Comparison of ENCODE assay signal across 8 cellular contexts in genomic region chr12:55930771-55931316, GRCh38. TPM values are rescaled to one million over a fixed set of nuclear protein-coding genes. Genes with fewer than 3 reads are reported as not detected.
A peak's percentile ranks its signal among the peaks of the same experiment; 100 is the strongest.
DNase-seq lines count a peak whose midpoint lies in the region; ATAC-seq and TF ChIP-seq lines count a peak whose summit lies in the region.

DGKA (plus strand) TSS chr12:55931162; CDS start chr12:55936504, 5,342 bp downstream.

- no peaks in the 10 kb centered on the region for H4K20me1 ChIP-seq in H9 (ENCODE audit: control insufficient read depth, insufficient read depth, insufficient read length)

- no peak within 1 kb of the TSS for H4K8ac ChIP-seq in H9 (replicated peaks; ENCODE audit: insufficient read length, low read depth, low read length)

- H2AK5ac ChIP-seq in H9 (ENCODE audit: insufficient read length, low read length) = no peak within 1 kb of the TSS

- H3K27ac Mint-ChIP-seq in CD8-positive, alpha-beta memory T cell = peak within 1 kb of the TSS; percentile 95 to 99 (median 98)
- peak within 1 kb of the TSS; percentile 41 to 89 (median 89); a peak in 6 of 7 replicates for H3K27ac Mint-ChIP-seq in H9
- peak within 1 kb of the TSS; percentile 99 for H3K27ac Mint-ChIP-seq in activated CD8-positive, alpha-beta T cell treated with anti-CD3 and anti-CD28 coated beads, Interleukin-2, amount 10 ng/mL, durations not matched to agents 7 days and 5 days
- peak within 1 kb of the TSS; percentile 95 to 98 for H3K27ac Mint-ChIP-seq in effector memory CD8-positive, alpha-beta T cell

- H2BK120ac ChIP-seq in H9 (ENCODE audit: low read depth, low read length, poor library complexity, severe bottlenecking) = no peak within 1 kb of the TSS

- peak within 1 kb of the TSS; percentile 94 to 100 (median 98) for H3K4me3 Mint-ChIP-seq in CD8-positive, alpha-beta memory T cell
- peak within 1 kb of the TSS; percentile 82 for H3K4me3 Mint-ChIP-seq in H9
- peak within 1 kb of the TSS; percentile 95 for H3K4me3 Mint-ChIP-seq in activated CD8-positive, alpha-beta T cell treated with anti-CD3 and anti-CD28 coated beads, Interleukin-2, amount 10 ng/mL, durations not matched to agents 7 days and 5 days
- peak within 1 kb of the TSS; percentile 96 to 99 for H3K4me3 Mint-ChIP-seq in effector memory CD8-positive, alpha-beta T cell

- H3K36me3 Mint-ChIP-seq in CD8-positive, alpha-beta memory T cell = peaks cover 0 to 59% (median 10%) of the 10 kb centered on the region in 3 donors
- peaks cover 0 to 3% (median under 1%) of the 10 kb centered on the region in 3 experiments; a peak in 2 of 7 replicates for H3K36me3 Mint-ChIP-seq in H9 (ENCODE audit: insufficient read depth in 1 of 3, low read depth in 3 of 3)
- H3K36me3 Mint-ChIP-seq in activated CD8-positive, alpha-beta T cell treated with anti-CD3 and anti-CD28 coated beads, Interleukin-2, amount 10 ng/mL, durations not matched to agents 7 days and 5 days (ENCODE audit: low read depth) = peaks cover 66% of the 10 kb centered on the region
- H3K36me3 Mint-ChIP-seq in effector memory CD8-positive, alpha-beta T cell (ENCODE audit: insufficient read depth) = peaks cover 44% of the 10 kb centered on the region

- H3K27me3 ChIP-seq in CD8-positive, alpha-beta memory T cell (ENCODE audit: insufficient read depth, low read length, poor library complexity, severe bottlenecking) = no peaks in the 10 kb centered on the region
- H3K27me3 ChIP-seq in H9 (ENCODE audit: insufficient read depth, low read length) = peaks cover 4% of the 10 kb centered on the region; the same call in 1 of the 2 replicates
- H3K27me3 ChIP-seq in mononuclear cell (ENCODE audit: insufficient read depth, low read length) = no peaks in the 10 kb centered on the region

- peaks cover 0 to 2% (median 0%) of the 10 kb centered on the region in 5 donors for H3K9me3 Mint-ChIP-seq in CD8-positive, alpha-beta memory T cell
- no peaks in the 10 kb centered on the region; a peak in 1 of 5 replicates for H3K9me3 Mint-ChIP-seq in H9
- H3K9me3 Mint-ChIP-seq in activated CD8-positive, alpha-beta T cell treated with anti-CD3 and anti-CD28 coated beads, Interleukin-2, amount 10 ng/mL, durations not matched to agents 7 days and 5 days (ENCODE audit: insufficient read depth) = no peaks in the 10 kb centered on the region
- H3K9me3 Mint-ChIP-seq in effector memory CD8-positive, alpha-beta T cell = no peaks in the 10 kb centered on the region

- no peak within 1 kb of the TSS for H3K23ac ChIP-seq in H9 (ENCODE audit: insufficient read length, low read depth, low read length)

- peaks cover 6% of the 10 kb centered on the region for H3K36me3 ChIP-seq in CD8-positive, alpha-beta memory T cell (ENCODE audit: insufficient read depth, low read length)

- DNase-seq in CD8-positive, alpha-beta memory T cell = peak; percentile 44 to 78 (median 56)
- peak; percentile 69 for DNase-seq in H9
- DNase-seq in NCI-H82 (lab: John Stamatoyannopoulos, UW) = peak; percentile 70
- DNase-seq in activated CD8-positive, alpha-beta T cell treated with anti-CD3 and anti-CD28 coated beads, Interleukin-2, amount 10 ng/mL, durations not matched to agents 7 days and 5 days = peak; percentile 92
- DNase-seq in effector memory CD8-positive, alpha-beta T cell = peak; percentile 41 to 56 (median 45)
- DNase-seq in stimulated activated CD8-positive, alpha-beta memory T cell treated with anti-CD3 and anti-CD28 coated beads, Interleukin-2, amount 100 ng/mL, for 48 hours (ENCODE audit: low read depth in 2 of 2) = peak; percentile 70 to 71

- H3K23me2 ChIP-seq in H9 (ENCODE audit: insufficient read length, low read depth, low read length, poor library complexity, severe bottlenecking) = peaks cover 21% of the 10 kb centered on the region

- no peaks in the 10 kb centered on the region for H3K79me1 ChIP-seq in H9 (ENCODE audit: insufficient read depth, low read depth, low read length, poor library complexity, severe bottlenecking)

- H3K4me1 ChIP-seq in CD8-positive, alpha-beta memory T cell (ENCODE audit: insufficient read depth, low read length) = peaks cover 60% of the 10 kb centered on the region
- H3K4me1 ChIP-seq in H9 (ENCODE audit: insufficient read depth, low read length) = peaks cover 6% of the 10 kb centered on the region; the same call in 1 of the 2 replicates
- H3K4me1 ChIP-seq in mononuclear cell (ENCODE audit: insufficient read depth, low read length) = peaks cover 77% of the 10 kb centered on the region

- no peak within 1 kb of the TSS for H4K91ac ChIP-seq in H9 (ENCODE audit: insufficient read length, low read depth, low read length)

- H2BK15ac ChIP-seq in H9 (ENCODE audit: low read depth, low read length) = no peak within 1 kb of the TSS

- H3K79me2 ChIP-seq in H9 (ENCODE audit: insufficient read depth, low read length) = peaks cover 6% of the 10 kb centered on the region; the same call in 1 of the 2 replicates

- POLR2A ChIA-PET in CD8-positive, alpha-beta memory T cell (lab: Charles Lee) = interaction anchor here (0.5 to 3.1 kb wide), 12 partner anchors 9 to 288 kb away, joined by 3 to 25 read pairs (median 3); partner anchors contain the start of genes DNAJC14, ORMDL2, PA2G4 and RAB5B
- POLR2A ChIA-PET in activated CD8-positive, alpha-beta T cell treated with anti-CD3 and anti-CD28 coated beads, Interleukin-2, amount 10 ng/mL, durations not matched to agents 7 days and 5 days (lab: Charles Lee) = interaction anchor here (0.6 to 8.9 kb wide), 16 partner anchors 10 to 754 kb away, joined by 3 to 139 read pairs (median 4); partner anchors contain the start of genes DNAJC14, ORMDL2, RAB5B and RDH5

- H3K9me3 ChIP-seq in CD8-positive, alpha-beta memory T cell (ENCODE audit: low read length) = no peaks in the 10 kb centered on the region
- H3K9me3 ChIP-seq in H9 (ENCODE audit: control insufficient read depth, low read depth, low read length) (no peaks in the 10 kb centered on the region), mononuclear cell (ENCODE audit: low read depth, low read length) (no peaks in the 10 kb centered on the region)

- ATAC-seq in activated CD8-positive, alpha-beta T cell treated with anti-CD3 and anti-CD28 coated beads, Interleukin-2, amount 10 ng/mL, durations not matched to agents 7 days and 5 days = peak; percentile 41
- ATAC-seq in effector memory CD8-positive, alpha-beta T cell (replicated peaks) = peak; percentile 20
- no peak for ATAC-seq in HG02798 (IDR thresholded peaks at IDR 0.05; ENCODE audit: poor library complexity, unreplicated experiment)

- no peak within 1 kb of the TSS for H2BK12ac ChIP-seq in H9 (ENCODE audit: insufficient read length, low read depth, low read length)

- WGBS in H9 (ENCODE audit: extremely low coverage, insufficient read length, low lambda C conversion rate) = no CpG with 5 or more reads among the region's 3 CpGs

- CTCF ChIA-PET in CD8-positive, alpha-beta memory T cell (lab: Charles Lee) = interaction anchor here (0.9 to 8.7 kb wide), 7 partner anchors 7 to 189 kb away, joined by 3 to 96 read pairs (median 5); partner anchors contain the start of genes DNAJC14, ORMDL2, RAB5B and SARNP
- CTCF ChIA-PET in activated CD8-positive, alpha-beta T cell treated with anti-CD3 and anti-CD28 coated beads, Interleukin-2, amount 10 ng/mL, durations not matched to agents 7 days and 5 days (lab: Charles Lee) = interaction anchor here (0.9 to 2.8 kb wide), 14 partner anchors 9 to 193 kb away, joined by 3 to 18 read pairs (median 4); partner anchors contain the start of genes DNAJC14, ORMDL2, RAB5B and SARNP

- no peak within 1 kb of the TSS for H3T11ph ChIP-seq in H9 (ENCODE audit: low read length)

- peak within 1 kb of the TSS; percentile 88 for H3K4me2 ChIP-seq in H9 (ENCODE audit: insufficient read depth, insufficient read length, low read length)

- no peak within 1 kb of the TSS for H3K14ac ChIP-seq in H9 (ENCODE audit: insufficient read depth, low read length)

- peaks cover 0 to 8% of the 10 kb centered on the region in 2 donors for H3K27me3 Mint-ChIP-seq in CD8-positive, alpha-beta memory T cell
- peaks cover 32% of the 10 kb centered on the region for H3K27me3 Mint-ChIP-seq in H9 (ENCODE audit: low read depth)
- H3K27me3 Mint-ChIP-seq in activated CD8-positive, alpha-beta T cell treated with anti-CD3 and anti-CD28 coated beads, Interleukin-2, amount 10 ng/mL, durations not matched to agents 7 days and 5 days (ENCODE audit: low read depth) = no peaks in the 10 kb centered on the region
- H3K27me3 Mint-ChIP-seq in effector memory CD8-positive, alpha-beta T cell = no peaks in the 10 kb centered on the region

- H3K56ac ChIP-seq in H9 (ENCODE audit: insufficient read length, low read depth, low read length) = no peak within 1 kb of the TSS

- no peak within 1 kb of the TSS for H4K5ac ChIP-seq in H9 (ENCODE audit: insufficient read length, low read depth, low read length)

- H2BK20ac ChIP-seq in H9 (ENCODE audit: low read depth, low read length, poor library complexity, severe bottlenecking) = no peak within 1 kb of the TSS

- peak within 1 kb of the TSS; percentile 57 for H3K9ac ChIP-seq in H9 (ENCODE audit: extremely low read depth, insufficient read length, low read length)

- H3K4me3 ChIP-seq in CD8-positive, alpha-beta memory T cell (ENCODE audit: low read length) = peak within 1 kb of the TSS; percentile 98
- H3K4me3 ChIP-seq in mononuclear cell (ENCODE audit: low read length) = peak within 1 kb of the TSS; percentile 81

- H2AFZ ChIP-seq in H9 (ENCODE audit: low read length) = no peak within 1 kb of the TSS

- H3K27ac ChIP-seq in CD8-positive, alpha-beta memory T cell (ENCODE audit: low read depth, low read length) = peak within 1 kb of the TSS; percentile 79
- H3K27ac ChIP-seq in H9 (ENCODE audit: insufficient read length, low read depth, low read length) = no peak within 1 kb of the TSS

- TF ChIP-seq CTCF in H9 (conservative IDR thresholded peaks at IDR 0.05) = peak; percentile 73

- H3K4me1 Mint-ChIP-seq in CD8-positive, alpha-beta memory T cell = peaks cover 68 to 70% (median 68%) of the 10 kb centered on the region in 3 donors
- H3K4me1 Mint-ChIP-seq in H9 = peaks cover 32 to 37% of the 10 kb centered on the region in 2 experiments
- peaks cover 46% of the 10 kb centered on the region for H3K4me1 Mint-ChIP-seq in activated CD8-positive, alpha-beta T cell treated with anti-CD3 and anti-CD28 coated beads, Interleukin-2, amount 10 ng/mL, durations not matched to agents 7 days and 5 days (ENCODE audit: low read depth)
- H3K4me1 Mint-ChIP-seq in effector memory CD8-positive, alpha-beta T cell (ENCODE audit: low read depth in 2 of 2) = peaks cover 58 to 78% of the 10 kb centered on the region in 2 donors

- H2BK5ac ChIP-seq in H9 (ENCODE audit: insufficient read length, low read length) = no peak within 1 kb of the TSS

- H3K4ac ChIP-seq in H9 (ENCODE audit: low read depth, low read length) = no peak within 1 kb of the TSS

- H3K18ac ChIP-seq in H9 (ENCODE audit: insufficient read length, low read depth, low read length) = no peak within 1 kb of the TSS

RNA-seq across cellular contexts. Expression of gene DGKA, which starts in this region (rescaled TPM):
- total RNA-seq in CD8-positive, alpha-beta memory T cell = 100 to 1,000 TPM; 221 to 236 TPM
- 234 TPM for polyA plus RNA-seq in CD8-positive, alpha-beta memory T cell
- 24.1 and 25.9 TPM in 2 replicates for total RNA-seq in H9 (2021)
- total RNA-seq in activated CD8-positive, alpha-beta T cell treated with anti-CD3 and anti-CD28 coated beads, Interleukin-2, amount 10 ng/mL, durations not matched to agents 7 days and 5 days = 100 to 1,000 TPM; 541 to 575 TPM
- 329 TPM for total RNA-seq in mononuclear cell
